ENCODE assay signal across 1 cellular context in genomic region chrX:101097546-101098453, GRCh38.
A peak's percentile ranks its signal among the peaks of the same experiment; 100 is the strongest.
TF ChIP-seq lines count a peak whose summit lies in the region.

TSS of gene CENPI (plus strand) at chrX:101098204. CDS start at chrX:101101071, 2,867 bp downstream.

TF ChIP-seq in K562, 482 proteins besides CTCF, POLR2A, EP300 and RAD21 (continued from another document and continues in another):
- peak; percentile 51 for TF ChIP-seq PRDM10 (IDR thresholded peaks at IDR 0.05; ENCODE audit: partially characterized antibody)
- TF ChIP-seq RAD51 (IDR thresholded peaks at IDR 0.05; ENCODE audit: borderline replicate concordance, low read depth): peak; percentile 29; the same call in 1 of the 2 replicates
- TF ChIP-seq RB1 (IDR thresholded peaks at IDR 0.05; ENCODE audit: low read depth): peak; percentile 86
- TF ChIP-seq CCNT2 (IDR thresholded peaks at IDR 0.05; ENCODE audit: borderline replicate concordance, extremely low read depth, insufficient read length, low read depth, low read length): peak; percentile 51
- no peak for TF ChIP-seq TCF7 (IDR thresholded peaks at IDR 0.05; ENCODE audit: borderline replicate concordance)
- no peak for TF ChIP-seq ADNP (tag; IDR thresholded peaks at IDR 0.05)
- peak; percentile 25; the same call in 1 of the 2 replicates for TF ChIP-seq JUND (IDR thresholded peaks at IDR 0.05; ENCODE audit: borderline replicate concordance, low read depth, low read length)
- no peak; the same call in 2 of the 3 replicates for TF ChIP-seq JUND (tag; IDR thresholded peaks at IDR 0.05; ENCODE audit: borderline replicate concordance, low read depth, low read length)
- TF ChIP-seq HMGN3 (IDR thresholded peaks at IDR 0.05; ENCODE audit: borderline replicate concordance, extremely low read depth, insufficient read length, low read depth, low read length): peak; percentile 68
- no peak for TF ChIP-seq ZNF311 (CRISPR knock-in tag; IDR thresholded peaks at IDR 0.05)
- no peak for TF ChIP-seq CEBPG (CRISPR knock-in tag; IDR thresholded peaks at IDR 0.05)
- peak; percentile 42 to 50; a peak in 2 of 4 replicates for TF ChIP-seq CEBPG (tag; conservative IDR thresholded peaks at IDR 0.05 in 1 of 2, IDR thresholded peaks at IDR 0.05 in 1 of 2)
- TF ChIP-seq E2F8 (IDR thresholded peaks at IDR 0.05; ENCODE audit: low read depth, partially characterized antibody): peak; percentile 92
- no peak for TF ChIP-seq ATF1 (CRISPR knock-in tag; IDR thresholded peaks at IDR 0.05)
- TF ChIP-seq ATF1 (tag; IDR thresholded peaks at IDR 0.05): peak; percentile 90
- peak; percentile 58 for TF ChIP-seq SUPT5H (IDR thresholded peaks at IDR 0.05)
- TF ChIP-seq RHOXF2B (CRISPR knock-in tag; conservative IDR thresholded peaks at IDR 0.05): no peak
- TF ChIP-seq PML (IDR thresholded peaks at IDR 0.05; ENCODE audit: low read length): peak; percentile 25; the same call in 1 of the 2 replicates
- TF ChIP-seq MNT (conservative IDR thresholded peaks at IDR 0.05): peak; percentile 22 to 78; a peak in 2 of 4 replicates
- TF ChIP-seq TEAD4 (IDR thresholded peaks at IDR 0.05; ENCODE audit: low read length): peak; percentile 21; the same call in 1 of the 2 replicates
- TF ChIP-seq TEAD4 (CRISPR knock-in tag; IDR thresholded peaks at IDR 0.05; ENCODE audit: borderline replicate concordance): no peak
- TF ChIP-seq FOS (IDR thresholded peaks at IDR 0.05; ENCODE audit: extremely low read depth, insufficient read length): peak; percentile 58
- TF ChIP-seq NFIC (IDR thresholded peaks at IDR 0.05): peak; percentile 76
- TF ChIP-seq MYBL2 (IDR thresholded peaks at IDR 0.05; ENCODE audit: low read depth): peak; percentile 83
- no peak for TF ChIP-seq MYBL2 (CRISPR knock-in tag; IDR thresholded peaks at IDR 0.05; ENCODE audit: borderline replicate concordance)
- no peak for TF ChIP-seq MTA2 (IDR thresholded peaks at IDR 0.05; ENCODE audit: low read depth)
- peak; percentile 49; the same call in 1 of the 2 replicates for TF ChIP-seq ESRRA (IDR thresholded peaks at IDR 0.05; ENCODE audit: borderline replicate concordance, low read depth)
- peak; percentile 93 for TF ChIP-seq TFAP4 (CRISPR knock-in tag; IDR thresholded peaks at IDR 0.05; ENCODE audit: borderline replicate concordance)
- TF ChIP-seq USF1 (CRISPR knock-in tag; IDR thresholded peaks at IDR 0.05): peak; percentile 51
- TF ChIP-seq CBX5 (IDR thresholded peaks at IDR 0.05; ENCODE audit: borderline replicate concordance, low read depth): no peak
- TF ChIP-seq TBP (optimal IDR thresholded peaks at IDR 0.05; ENCODE audit: low read depth, low read length): peak; percentile 45
- peak; percentile 78 for TF ChIP-seq CXXC5 (CRISPR knock-in tag; IDR thresholded peaks at IDR 0.05)
- TF ChIP-seq MBD2 (IDR thresholded peaks at IDR 0.05; ENCODE audit: borderline replicate concordance, low read depth): peak; percentile 66; the same call in 1 of the 2 replicates
- TF ChIP-seq ZNF778 (CRISPR knock-in tag; IDR thresholded peaks at IDR 0.05): no peak
- TF ChIP-seq CHD4 (IDR thresholded peaks at IDR 0.05; ENCODE audit: insufficient read depth, insufficient replicate concordance, low read depth, low read length, poor library complexity, severe bottlenecking): no peak
- TF ChIP-seq DACH1 (IDR thresholded peaks at IDR 0.05; ENCODE audit: partially characterized antibody): peak; percentile 29
- peak; percentile 61; the same call in 1 of the 2 replicates for TF ChIP-seq PKNOX1 (IDR thresholded peaks at IDR 0.05)
- peak; percentile 79 for TF ChIP-seq GMEB1 (CRISPR knock-in tag; IDR thresholded peaks at IDR 0.05)
- TF ChIP-seq ASH1L (IDR thresholded peaks at IDR 0.05; ENCODE audit: borderline replicate concordance, low read depth, partially characterized antibody): peak; percentile 37
- TF ChIP-seq ZEB2 (IDR thresholded peaks at IDR 0.05): peak; percentile 75
- TF ChIP-seq SMAD4 (CRISPR knock-in tag; conservative IDR thresholded peaks at IDR 0.05): 0 out of 2 replicates have a peak, but pooled peaks have one; percentile 15
- peak; percentile 77 for TF ChIP-seq NFYB (IDR thresholded peaks at IDR 0.05; ENCODE audit: extremely low read depth, insufficient read length)
- TF ChIP-seq PHF8 (IDR thresholded peaks at IDR 0.05; ENCODE audit: borderline replicate concordance, low read length): peak; percentile 70; the same call in 1 of the 2 replicates
- TF ChIP-seq SIN3B (IDR thresholded peaks at IDR 0.05; ENCODE audit: low read depth): peak; percentile 50; the same call in 1 of the 2 replicates
- TF ChIP-seq ZFP30 (CRISPR knock-in tag; IDR thresholded peaks at IDR 0.05; ENCODE audit: borderline replicate concordance): no peak
- TF ChIP-seq TAF1 (IDR thresholded peaks at IDR 0.05; ENCODE audit: control insufficient read depth, extremely low read depth, insufficient read depth, low read length, severe bottlenecking): peak; percentile 69
- TF ChIP-seq CREM (IDR thresholded peaks at IDR 0.05; ENCODE audit: low read depth): peak; percentile 85
- TF ChIP-seq NKRF (IDR thresholded peaks at IDR 0.05; ENCODE audit: borderline replicate concordance): 0 out of 2 replicates have a peak, but pooled peaks have one; percentile 29
- TF ChIP-seq C11orf30 (IDR thresholded peaks at IDR 0.05; ENCODE audit: low read depth): peak; percentile 54; the same call in 1 of the 2 replicates
- TF ChIP-seq SMC3 (conservative IDR thresholded peaks at IDR 0.05; ENCODE audit: insufficient read depth, low read depth, low read length): no peak
- TF ChIP-seq EGR1 (conservative IDR thresholded peaks at IDR 0.05): peak; percentile 77
- peak; percentile 73 for TF ChIP-seq POLR2G (IDR thresholded peaks at IDR 0.05; ENCODE audit: low read depth, low read length)
- TF ChIP-seq SRSF9 (IDR thresholded peaks at IDR 0.05; ENCODE audit: borderline replicate concordance, low read depth, low read length): no peak
- no peak for TF ChIP-seq STAT5B (CRISPR knock-in tag; IDR thresholded peaks at IDR 0.05)
- peak; percentile 56 for TF ChIP-seq TAF9B (IDR thresholded peaks at IDR 0.05; ENCODE audit: partially characterized antibody)
- TF ChIP-seq ATF7 (IDR thresholded peaks at IDR 0.05): peak; percentile 76
